Comparison of ENCODE assay signal across 28 cellular contexts in genomic region chr2:4094743-4095142, GRCh38.
"Had no signal": no experiment of that assay in that cellular context is flagged by ENCODE, and none has a peak within 500 bp of the region (broad histone marks: within the 10 kb centered on the region; RNA-seq: fewer than 3 reads in every experiment).

No MANE protein-coding gene starts in this region.

- H3K36me3 ChIP-seq: colonic mucosa, esophagus muscularis mucosa, esophagus squamous epithelium, gastrocnemius medialis, gastroesophageal sphincter, heart left ventricle, heart right ventricle had no signal

- H3K4me3 ChIP-seq: colonic mucosa, coronary artery, dorsolateral prefrontal cortex, esophagus muscularis mucosa, esophagus squamous epithelium, gastrocnemius medialis, gastroesophageal sphincter, heart left ventricle, heart right ventricle had no signal

- DNase-seq: colonic mucosa; cortex of kidney; dermis blood vessel endothelial cell; dorsolateral prefrontal cortex; effector CD4-positive, alpha-beta T cell; effector CD8-positive, alpha-beta T cell; effector memory CD4-positive, alpha-beta T cell; effector memory CD8-positive, alpha-beta T cell; endodermal cell; erythroblast; esophagus squamous epithelium; foreskin fibroblast; foreskin keratinocyte; foreskin melanocyte; gastrocnemius medialis; glutamatergic neuron; head of caudate nucleus; heart left ventricle; heart right ventricle had no signal

- H3K9me3 ChIP-seq: colonic mucosa, esophagus muscularis mucosa, esophagus squamous epithelium, gastrocnemius medialis, gastroesophageal sphincter, heart left ventricle, heart right ventricle had no signal

- ATAC-seq: effector memory CD8-positive, alpha-beta T cell; esophagus mucosa; foreskin keratinocyte; gastrocnemius medialis; gastroesophageal sphincter; heart left ventricle; heart right ventricle had no signal

- FAIRE-seq: colon, endometrium, endothelial cell of umbilical vein, frontal cortex had no signal

- H3K27me3 ChIP-seq: colonic mucosa, esophagus squamous epithelium, foreskin keratinocyte, gastrocnemius medialis, heart left ventricle had no signal

- H3K27ac ChIP-seq: colonic mucosa, coronary artery, dorsolateral prefrontal cortex, epithelial cell of prostate, esophagus muscularis mucosa, esophagus squamous epithelium, foreskin keratinocyte, gastrocnemius medialis, gastroesophageal sphincter, heart left ventricle, heart right ventricle had no signal

- H3K4me1 ChIP-seq: colonic mucosa, esophagus muscularis mucosa, esophagus squamous epithelium, foreskin keratinocyte, gastrocnemius medialis, gastroesophageal sphincter, heart left ventricle, heart right ventricle had no signal
